ENCODE assay signal across 1 cellular context in the genomic region with DNA sequence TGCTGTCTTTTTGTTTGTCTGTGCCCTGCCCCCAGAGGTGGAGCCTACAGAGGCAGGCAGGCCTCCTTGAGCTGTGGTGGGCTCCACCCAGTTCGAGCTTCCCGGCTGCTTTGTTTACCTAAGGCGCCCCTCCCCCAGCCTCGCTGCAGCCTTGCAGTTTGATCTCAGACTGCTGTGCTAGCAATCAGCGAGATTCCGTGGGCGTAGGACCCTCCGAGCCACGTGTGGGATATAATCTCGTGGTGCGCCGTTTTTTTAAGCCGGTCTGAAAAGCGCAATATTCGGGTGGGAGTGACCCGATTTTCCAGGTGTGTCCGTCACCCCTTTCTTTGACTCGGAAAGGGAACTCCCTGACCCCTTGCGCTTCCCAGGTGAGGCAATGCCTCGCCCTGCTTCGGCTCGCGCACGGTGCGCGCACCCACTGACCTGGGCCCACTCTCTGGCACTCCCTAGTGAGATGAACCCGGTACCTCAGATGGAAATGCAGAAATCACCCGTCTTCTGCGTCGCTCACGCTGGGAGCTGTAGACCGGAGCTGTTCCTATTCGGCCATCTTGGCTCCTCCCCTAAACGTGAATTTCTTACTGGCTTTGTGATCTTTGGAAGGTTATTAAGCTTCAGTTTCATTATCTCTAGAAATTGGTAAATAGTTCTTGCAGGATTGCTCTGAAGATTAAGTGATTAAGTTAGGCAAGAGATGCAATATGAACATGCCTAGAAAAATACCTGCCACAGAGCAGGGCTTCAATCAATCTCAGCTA.
TF ChIP-seq lines count a peak whose summit lies in the region.

No MANE protein-coding gene starts in this region.

TF ChIP-seq in HEK293, 187 proteins besides CTCF, POLR2A, EP300 and RAD21 (continued from another document):
- TF ChIP-seq, protein P1, sequence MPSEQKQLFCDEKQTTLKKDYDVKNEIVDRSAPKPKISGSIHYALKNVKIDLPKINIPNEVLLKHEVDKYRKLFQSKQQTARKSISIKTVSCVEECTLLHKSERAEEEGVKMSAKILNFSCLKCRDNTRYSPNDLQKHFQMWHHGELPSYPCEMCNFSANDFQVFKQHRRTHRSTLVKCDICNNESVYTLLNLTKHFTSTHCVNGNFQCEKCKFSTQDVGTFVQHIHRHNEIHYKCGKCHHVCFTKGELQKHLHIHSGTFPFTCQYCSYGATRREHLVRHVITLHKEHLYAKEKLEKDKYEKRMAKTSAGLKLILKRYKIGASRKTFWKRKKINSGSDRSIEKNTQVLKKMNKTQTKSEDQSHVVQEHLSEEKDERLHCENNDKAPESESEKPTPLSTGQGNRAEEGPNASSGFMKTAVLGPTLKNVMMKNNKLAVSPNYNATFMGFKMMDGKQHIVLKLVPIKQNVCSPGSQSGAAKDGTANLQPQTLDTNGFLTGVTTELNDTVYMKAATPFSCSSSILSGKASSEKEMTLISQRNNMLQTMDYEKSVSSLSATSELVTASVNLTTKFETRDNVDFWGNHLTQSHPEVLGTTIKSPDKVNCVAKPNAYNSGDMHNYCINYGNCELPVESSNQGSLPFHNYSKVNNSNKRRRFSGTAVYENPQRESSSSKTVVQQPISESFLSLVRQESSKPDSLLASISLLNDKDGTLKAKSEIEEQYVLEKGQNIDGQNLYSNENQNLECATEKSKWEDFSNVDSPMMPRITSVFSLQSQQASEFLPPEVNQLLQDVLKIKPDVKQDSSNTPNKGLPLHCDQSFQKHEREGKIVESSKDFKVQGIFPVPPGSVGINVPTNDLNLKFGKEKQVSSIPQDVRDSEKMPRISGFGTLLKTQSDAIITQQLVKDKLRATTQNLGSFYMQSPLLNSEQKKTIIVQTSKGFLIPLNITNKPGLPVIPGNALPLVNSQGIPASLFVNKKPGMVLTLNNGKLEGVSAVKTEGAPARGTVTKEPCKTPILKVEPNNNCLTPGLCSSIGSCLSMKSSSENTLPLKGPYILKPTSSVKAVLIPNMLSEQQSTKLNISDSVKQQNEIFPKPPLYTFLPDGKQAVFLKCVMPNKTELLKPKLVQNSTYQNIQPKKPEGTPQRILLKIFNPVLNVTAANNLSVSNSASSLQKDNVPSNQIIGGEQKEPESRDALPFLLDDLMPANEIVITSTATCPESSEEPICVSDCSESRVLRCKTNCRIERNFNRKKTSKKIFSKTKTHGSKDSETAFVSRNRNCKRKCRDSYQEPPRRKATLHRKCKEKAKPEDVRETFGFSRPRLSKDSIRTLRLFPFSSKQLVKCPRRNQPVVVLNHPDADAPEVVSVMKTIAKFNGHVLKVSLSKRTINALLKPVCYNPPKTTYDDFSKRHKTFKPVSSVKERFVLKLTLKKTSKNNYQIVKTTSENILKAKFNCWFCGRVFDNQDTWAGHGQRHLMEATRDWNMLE (tag by site-specific recombination; conservative IDR thresholded peaks at IDR 0.05; ENCODE audit: low read depth): 0 out of 2 replicates have a peak, but pooled peaks have one; percentile 7
- TF ChIP-seq SP3 (tag by site-specific recombination; IDR thresholded peaks at IDR 0.05): peak; percentile 32; the same call in 1 of the 2 replicates
- TF ChIP-seq, protein P2, sequence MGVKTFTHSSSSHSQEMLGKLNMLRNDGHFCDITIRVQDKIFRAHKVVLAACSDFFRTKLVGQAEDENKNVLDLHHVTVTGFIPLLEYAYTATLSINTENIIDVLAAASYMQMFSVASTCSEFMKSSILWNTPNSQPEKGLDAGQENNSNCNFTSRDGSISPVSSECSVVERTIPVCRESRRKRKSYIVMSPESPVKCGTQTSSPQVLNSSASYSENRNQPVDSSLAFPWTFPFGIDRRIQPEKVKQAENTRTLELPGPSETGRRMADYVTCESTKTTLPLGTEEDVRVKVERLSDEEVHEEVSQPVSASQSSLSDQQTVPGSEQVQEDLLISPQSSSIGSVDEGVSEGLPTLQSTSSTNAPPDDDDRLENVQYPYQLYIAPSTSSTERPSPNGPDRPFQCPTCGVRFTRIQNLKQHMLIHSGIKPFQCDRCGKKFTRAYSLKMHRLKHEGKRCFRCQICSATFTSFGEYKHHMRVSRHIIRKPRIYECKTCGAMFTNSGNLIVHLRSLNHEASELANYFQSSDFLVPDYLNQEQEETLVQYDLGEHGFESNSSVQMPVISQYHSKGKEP (tag by site-specific recombination; IDR thresholded peaks at IDR 0.05): peak; percentile 76
- TF ChIP-seq ZBTB20 (tag by site-specific recombination; IDR thresholded peaks at IDR 0.05): peak; percentile 64
- TF ChIP-seq ZBTB17 (tag by site-specific recombination; IDR thresholded peaks at IDR 0.05): peak; percentile 51; the same call in 1 of the 2 replicates
- 0 out of 2 replicates have a peak, but pooled peaks have one; percentile 15 for TF ChIP-seq ZEB2 (tag by site-specific recombination; IDR thresholded peaks at IDR 0.05)
- peak; percentile 62; the same call in 1 of the 2 replicates for TF ChIP-seq ZNF341 (tag by site-specific recombination; IDR thresholded peaks at IDR 0.05; ENCODE audit: low read depth)
- TF ChIP-seq EGR2 (tag by site-specific recombination; IDR thresholded peaks at IDR 0.05; ENCODE audit: low read depth): peak; percentile 62
